21 cellular contexts compared by ENCODE assay signal in the genomic region with DNA sequence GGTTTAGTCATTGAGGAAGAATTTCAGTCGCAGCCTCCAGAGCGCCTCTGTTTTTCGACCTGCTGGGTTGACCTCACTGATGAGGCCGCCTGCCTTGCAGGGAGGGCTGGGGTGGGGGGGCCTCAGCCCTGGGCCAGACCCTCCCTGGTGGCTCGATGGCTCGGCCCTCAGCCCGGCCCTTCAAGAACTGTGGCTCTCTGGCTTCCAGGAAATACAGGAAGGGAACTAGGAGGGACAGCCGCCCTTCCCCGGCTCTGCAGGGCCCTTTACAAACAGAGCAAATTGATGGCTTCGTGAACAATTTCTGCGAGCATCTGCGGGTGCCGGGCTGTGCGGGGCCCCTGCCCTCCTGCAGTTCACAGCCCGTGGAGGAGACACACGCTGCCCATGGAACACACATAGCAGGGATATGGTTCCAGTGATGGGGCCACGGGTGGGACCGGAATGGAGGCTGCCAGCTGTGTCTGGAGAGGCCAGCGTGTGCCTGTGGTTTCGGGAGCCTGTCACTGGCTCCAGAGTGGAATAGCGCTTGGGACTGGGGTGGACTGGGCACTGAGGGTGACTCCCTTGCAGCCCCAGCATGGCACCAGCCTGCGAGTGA. TPM values are rescaled to one million over a fixed set of nuclear protein-coding genes. Genes with fewer than 3 reads are reported as not detected.
DNase-seq lines count a peak whose midpoint lies in the region; FAIRE-seq and TF ChIP-seq lines count a peak whose summit lies in the region.
"Had no signal": no experiment of that assay in that cellular context is flagged by ENCODE, and none has a peak within 500 bp of the region (broad histone marks: within the 10 kb centered on the region; RNA-seq: fewer than 3 reads in every experiment).

No MANE protein-coding gene starts in this region.

- H3F3A ChIP-seq in GM23248 (ENCODE audit: insufficient read depth), result peaks cover 34% of the 10 kb centered on the region

- no peaks in the 10 kb centered on the region for H3K4me1 Mint-ChIP-seq in Caco-2 (ENCODE audit: low read depth, unreplicated experiment)
- H3K4me1 Mint-ChIP-seq: activated naive CD4-positive, alpha-beta T cell treated with anti-CD3 and anti-CD28 coated beads, Interleukin-2, amount 50 U/mL, for 24 hours; B cell had no signal

- H3K27ac Mint-ChIP-seq in Caco-2 (ENCODE audit: unreplicated experiment), result no peak overlapping the region
- H3K27ac Mint-ChIP-seq: activated naive CD4-positive, alpha-beta T cell treated with anti-CD3 and anti-CD28 coated beads, Interleukin-2, amount 50 U/mL, for 24 hours; B cell; stimulated activated naive CD8-positive, alpha-beta T cell treated with anti-CD3 and anti-CD28 coated beads, Interleukin-15, Interleukin-2, amounts not matched to agents 100 ng/mL and 50 ng/mL, for 24 hours had no signal

- no peak overlapping the region for H3K4me3 Mint-ChIP-seq in Caco-2 (ENCODE audit: unreplicated experiment)
- H3K4me3 Mint-ChIP-seq: activated naive CD4-positive, alpha-beta T cell treated with anti-CD3 and anti-CD28 coated beads, Interleukin-2, amount 50 U/mL, for 24 hours; B cell; stimulated activated naive CD8-positive, alpha-beta T cell treated with anti-CD3 and anti-CD28 coated beads, Interleukin-15, Interleukin-2, amounts not matched to agents 100 ng/mL and 50 ng/mL, for 24 hours had no signal

- in situ Hi-C loops in GM23248 (cut with MboI), result no loop called here

- no peak overlapping the region for H2AFZ ChIP-seq in GM23248

- no TSS peak for BruUV-seq in Caco-2 (replicated peaks; lab: Mats Ljungman, UMichigan)

- H3K9ac ChIP-seq in GM23248 (peak overlapping the region; percentile 20), kidney (ENCODE audit: low read length in 2 of 2) (no peak overlapping the region)

- peak overlapping the region; percentile 4 for H3K4me2 ChIP-seq in GM23248 (ENCODE audit: unreplicated experiment)

- CTCF ChIA-PET in Caco-2 (lab: Charles Lee), result no interaction called here

- peak overlapping the region; percentile 41 for H3K27ac ChIP-seq in GM23248
- peak overlapping the region in 1 of 2 donors; percentile 80 for H3K27ac ChIP-seq in coronary artery
- no peak overlapping the region for H3K27ac ChIP-seq in kidney (ENCODE audit: low read depth in 2 of 2, low read length in 2 of 2)
- H3K27ac ChIP-seq in stomach, result peak overlapping the region in 3 of 5 donors; percentile 47 to 69 (median 49)
- H3K27ac ChIP-seq: right lobe of liver had no signal

- POLR2A ChIA-PET in Caco-2 (lab: Charles Lee), result no interaction called here

- H3K36me3 Mint-ChIP-seq in Caco-2 (ENCODE audit: insufficient read depth, unreplicated experiment), result no peaks in the 10 kb centered on the region
- H3K36me3 Mint-ChIP-seq: activated naive CD4-positive, alpha-beta T cell treated with anti-CD3 and anti-CD28 coated beads, Interleukin-2, amount 50 U/mL, for 24 hours had no signal

- 23% methylated on average over 19 to 22 of the region's 22 CpGs for WGBS in GM23248 (ENCODE audit: low coverage in 1 of 2, low lambda C conversion rate in 2 of 2, missing lambda C conversion rate in 2 of 2), 2 experiments
- 39 to 59% (median 42%) methylated on average over 18 to 22 of the region's 22 CpGs for WGBS in stomach, 5 donors

- H3K36me3 ChIP-seq in GM23248 (ENCODE audit: low read depth) (peaks cover 3% of the 10 kb centered on the region; the same call in 1 of the 2 replicates), kidney (ENCODE audit: control insufficient read depth in 1 of 2, insufficient read depth in 2 of 2, low read length in 2 of 2) (no peaks in the 10 kb centered on the region), stomach (no peaks in the 10 kb centered on the region), Caco-2 (ENCODE audit: control insufficient read depth, insufficient read depth, low read length) (no peaks in the 10 kb centered on the region)
- H3K36me3 ChIP-seq: right lobe of liver had no signal

- H3K9me3 ChIP-seq in GM23248 (ENCODE audit: low read depth) (no peaks in the 10 kb centered on the region), kidney (ENCODE audit: control insufficient read depth in 1 of 2, low read length in 2 of 2) (no peaks in the 10 kb centered on the region), stomach (no peaks in the 10 kb centered on the region), Caco-2 (no peaks in the 10 kb centered on the region)
- H3K9me3 ChIP-seq: right lobe of liver had no signal

- no peak for FAIRE-seq in kidney (lab: Jason Lieb, UNC)
- FAIRE-seq: GM12892 had no signal

- no peak for TF ChIP-seq POLR2A in stomach (IDR thresholded peaks at IDR 0.05)

- DNase-seq in GM23248 (peak; percentile 44), coronary artery (ENCODE audit: low spot score) (no peak), kidney (peak; percentile 59), stomach (no peak), SKM-1 (lab: John Stamatoyannopoulos, UW; ENCODE audit: unreplicated experiment) (no peak), NCI-H2107 (lab: John Stamatoyannopoulos, UW) (no peak), Caco-2 (no peak)
- no peak for DNase-seq in central memory CD4-positive, alpha-beta T cell
- DNase-seq: activated CD4-positive, CD25-positive, alpha-beta regulatory T cell treated with anti-CD3 and anti-CD28 coated beads, Interleukin-2, amount 50 U/mL, for 72 hours; DMS79; erythroblast; hypothalamus; Kasumi-1; NCI-H187; NCI-H526 treated with DMSO at 0.1 percent for 48 hours had no signal

- H3K4me1 ChIP-seq in GM23248 (ENCODE audit: insufficient read depth), result peaks cover 21% of the 10 kb centered on the region
- peaks cover 0 to 5% of the 10 kb centered on the region in 2 donors for H3K4me1 ChIP-seq in kidney (ENCODE audit: control insufficient read depth in 1 of 2, insufficient read depth in 1 of 2, low read depth in 1 of 2, low read length in 2 of 2)
- peaks cover 8 to 58% (median 30%) of the 10 kb centered on the region in 4 donors for H3K4me1 ChIP-seq in stomach
- no peaks in the 10 kb centered on the region for H3K4me1 ChIP-seq in Caco-2
- H3K4me1 ChIP-seq: right lobe of liver had no signal

- no peak for TF ChIP-seq CTCF in coronary artery (IDR thresholded peaks at IDR 0.05)
- TF ChIP-seq CTCF in kidney (IDR thresholded peaks at IDR 0.05; ENCODE audit: borderline replicate concordance, extremely low read depth, insufficient read depth), result no peak
- TF ChIP-seq CTCF in stomach (IDR thresholded peaks at IDR 0.05), result no peak
- TF ChIP-seq CTCF in Caco-2 (IDR thresholded peaks at IDR 0.05; ENCODE audit: insufficient read depth in 1 of 2, low read depth in 1 of 2, low read length in 1 of 2, severe bottlenecking in 1 of 2, unreplicated experiment in 1 of 2), result no peak

- H3K27me3 Mint-ChIP-seq in Caco-2 (ENCODE audit: insufficient read depth, unreplicated experiment), result peaks cover 7% of the 10 kb centered on the region
- H3K27me3 Mint-ChIP-seq: B cell; stimulated activated naive CD8-positive, alpha-beta T cell treated with anti-CD3 and anti-CD28 coated beads, Interleukin-15, Interleukin-2, amounts not matched to agents 100 ng/mL and 50 ng/mL, for 24 hours had no signal

- H4K20me1 ChIP-seq in GM23248 (ENCODE audit: insufficient read depth), result peaks cover 38% of the 10 kb centered on the region

- no peak for TF ChIP-seq EP300 in stomach (IDR thresholded peaks at IDR 0.05)

- H3K27me3 ChIP-seq in GM23248 (replicated peaks; ENCODE audit: insufficient read depth) (no peaks in the 10 kb centered on the region), stomach (no peaks in the 10 kb centered on the region), Caco-2 (replicated peaks; ENCODE audit: control insufficient read depth, insufficient read depth, low read length) (no peaks in the 10 kb centered on the region)
- H3K27me3 ChIP-seq: right lobe of liver had no signal

- H3K4me3 ChIP-seq in GM23248 (no peak overlapping the region), coronary artery (peak overlapping the region; percentile 53), kidney (ENCODE audit: low read length in 2 of 2) (no peak overlapping the region), stomach (no peak overlapping the region), Caco-2 (ENCODE audit: low read depth, low read length) (no peak overlapping the region)
- H3K4me3 ChIP-seq: right lobe of liver had no signal

- H3K79me2 ChIP-seq in GM23248 (ENCODE audit: insufficient read depth), result peaks cover 97% of the 10 kb centered on the region

- intact Hi-C loops in kidney (cut with DNase I), result no loop called here
- intact Hi-C loops in stomach (cut with DNase I; ENCODE audit: low total_unique reads), result no loop called here
- intact Hi-C loops in Caco-2 (cut with micrococcal nuclease; ENCODE audit: unreplicated experiment), result no loop called here

- peaks cover 9% of the 10 kb centered on the region for H3K9me3 Mint-ChIP-seq in Caco-2 (ENCODE audit: unreplicated experiment)
- H3K9me3 Mint-ChIP-seq: activated naive CD4-positive, alpha-beta T cell treated with anti-CD3 and anti-CD28 coated beads, Interleukin-2, amount 50 U/mL, for 24 hours; stimulated activated naive CD8-positive, alpha-beta T cell treated with anti-CD3 and anti-CD28 coated beads, Interleukin-15, Interleukin-2, amounts not matched to agents 100 ng/mL and 50 ng/mL, for 24 hours had no signal

- no peaks in the 10 kb centered on the region for H3K9me2 ChIP-seq in GM23248 (ENCODE audit: insufficient read depth)

RNA-seq across cellular contexts. Expression of gene COL5A1, which starts 39.6 kb away (rescaled TPM):
- total RNA-seq in GM23248 (2014; rRNA removed; shearing (Covaris generic)), result 812 and 897 TPM in 2 replicates
- polyA plus RNA-seq in GM23248 (2016; fragmentation: Nextera tagmentation; extraction: Ambion mirVana) (206 and 211 TPM in 2 replicates), kidney (ENCODE audit: insufficient read depth, low read depth, low replicate concordance) (2.4 TPM), stomach (10 to 100 TPM in 2 of 3 donors, 1 to 10 TPM in 1; 7.3 to 17.4 (median 17.3) TPM)
- total RNA-seq in kidney (23.8 TPM), stomach (100 to 1,000 TPM in 2 of 5 donors, 10 to 100 TPM in 3; 17.5 to 205 (median 48.2) TPM), Caco-2 (2022) (4.8 and 5.7 TPM in 2 replicates)
- total RNA-seq: B cell had no signal
- polyA plus RNA-seq: neural cell had no signal

Comparison
In these comparisons a context has a peak if more than half of its experiments do, and no peak if none do; other contexts are left out.
1. DNase-seq: peak in GM23248 (single experiment) and kidney (single experiment); none in coronary artery (single experiment), stomach (single experiment), SKM-1 (single experiment), central memory CD4-positive, alpha-beta T cell (single experiment), NCI-H2107 (single experiment) and Caco-2 (0 of 2).
2. H3K27ac ChIP-seq: peak in GM23248 (single experiment) and stomach (3 of 5); none in kidney (0 of 2).